In the genomic region with DNA sequence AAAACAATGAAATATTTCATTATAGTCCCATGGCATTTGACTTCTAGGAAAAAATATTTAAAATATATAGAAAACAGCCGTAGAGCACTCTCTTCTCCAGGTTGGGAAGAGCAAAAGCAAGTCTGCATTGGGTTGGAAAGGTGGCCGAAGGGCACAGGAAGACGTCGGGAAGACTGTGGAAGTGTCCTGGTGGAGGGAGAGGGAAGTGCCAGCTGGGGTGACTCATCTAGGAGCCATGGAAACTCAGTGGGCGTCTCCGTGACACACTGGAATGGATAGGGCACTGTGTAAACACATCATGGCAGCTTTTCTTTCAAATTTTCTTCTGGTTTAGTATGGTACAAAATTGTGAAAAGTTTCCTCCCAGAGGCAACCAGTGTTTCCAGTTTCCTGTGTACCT, we compare ENCODE assay signal across 8 cellular contexts. TPM values are rescaled to one million over a fixed set of nuclear protein-coding genes. Genes with fewer than 3 reads are reported as not detected.
DNase-seq lines count a peak whose midpoint lies in the region; ATAC-seq and TF ChIP-seq lines count a peak whose summit lies in the region.

No MANE protein-coding gene starts in this region.

- H3K9me3 Mint-ChIP-seq in endothelial cell (ENCODE audit: unreplicated experiment), result no peaks in the 10 kb centered on the region

- DNase-seq in COR-L47 (lab: John Stamatoyannopoulos, UW) (peak; percentile 43), NCI-H226 (peak; percentile 55), endothelial cell (ENCODE audit: low spot score) (peak; percentile 47), mucosa of gallbladder (ENCODE audit: low spot score) (peak; percentile 75), putamen (ENCODE audit: low spot score) (no peak), NCI-H774 (lab: John Stamatoyannopoulos, UW) (no peak)

- H3K4me3 Mint-ChIP-seq in endothelial cell (ENCODE audit: unreplicated experiment), result no peak overlapping the region

- H3K27ac Mint-ChIP-seq in endothelial cell (ENCODE audit: unreplicated experiment), result no peak overlapping the region

- H3K4me1 Mint-ChIP-seq in endothelial cell (ENCODE audit: unreplicated experiment), result peaks cover 36% of the 10 kb centered on the region

- peaks cover 28% of the 10 kb centered on the region for H3K36me3 Mint-ChIP-seq in endothelial cell (ENCODE audit: low read depth, unreplicated experiment)

- TF ChIP-seq CTCF in endothelial cell (IDR thresholded peaks at IDR 0.05; ENCODE audit: unreplicated experiment), result peak; percentile 66

- ATAC-seq in HG03469 (IDR thresholded peaks at IDR 0.05; ENCODE audit: unreplicated experiment) (no peak), HG03095 (IDR thresholded peaks at IDR 0.05; ENCODE audit: unreplicated experiment) (no peak)

- peaks cover 7% of the 10 kb centered on the region for H3K27me3 Mint-ChIP-seq in endothelial cell (ENCODE audit: unreplicated experiment)

RNA-seq across cellular contexts. Expression of a gene that starts 12.7 kb away (rescaled TPM):
- total RNA-seq in endothelial cell (ENCODE audit: unreplicated experiment) (44.5 TPM), mucosa of gallbladder (67.1 TPM)

RNA-seq across cellular contexts. Expression of a gene that starts 17.7 kb away (rescaled TPM):
- total RNA-seq in endothelial cell (ENCODE audit: unreplicated experiment) (49.6 TPM), mucosa of gallbladder (75.4 TPM)

RNA-seq across cellular contexts. Expression of a gene that starts 36.7 kb away (rescaled TPM):
- total RNA-seq in endothelial cell (ENCODE audit: unreplicated experiment) (108 TPM), mucosa of gallbladder (52.7 TPM)

RNA-seq across cellular contexts. Expression of a gene that starts 37.4 kb away (rescaled TPM):
- total RNA-seq in endothelial cell (ENCODE audit: unreplicated experiment) (74.4 TPM), mucosa of gallbladder (129 TPM)

Comparison
In these comparisons a context has a peak if more than half of its experiments do, and no peak if none do; other contexts are left out.
1. DNase-seq: peak in COR-L47 (single experiment), NCI-H226 (single experiment), endothelial cell (single experiment) and mucosa of gallbladder (single experiment); none in putamen (single experiment) and NCI-H774 (single experiment).